In the genomic region with DNA sequence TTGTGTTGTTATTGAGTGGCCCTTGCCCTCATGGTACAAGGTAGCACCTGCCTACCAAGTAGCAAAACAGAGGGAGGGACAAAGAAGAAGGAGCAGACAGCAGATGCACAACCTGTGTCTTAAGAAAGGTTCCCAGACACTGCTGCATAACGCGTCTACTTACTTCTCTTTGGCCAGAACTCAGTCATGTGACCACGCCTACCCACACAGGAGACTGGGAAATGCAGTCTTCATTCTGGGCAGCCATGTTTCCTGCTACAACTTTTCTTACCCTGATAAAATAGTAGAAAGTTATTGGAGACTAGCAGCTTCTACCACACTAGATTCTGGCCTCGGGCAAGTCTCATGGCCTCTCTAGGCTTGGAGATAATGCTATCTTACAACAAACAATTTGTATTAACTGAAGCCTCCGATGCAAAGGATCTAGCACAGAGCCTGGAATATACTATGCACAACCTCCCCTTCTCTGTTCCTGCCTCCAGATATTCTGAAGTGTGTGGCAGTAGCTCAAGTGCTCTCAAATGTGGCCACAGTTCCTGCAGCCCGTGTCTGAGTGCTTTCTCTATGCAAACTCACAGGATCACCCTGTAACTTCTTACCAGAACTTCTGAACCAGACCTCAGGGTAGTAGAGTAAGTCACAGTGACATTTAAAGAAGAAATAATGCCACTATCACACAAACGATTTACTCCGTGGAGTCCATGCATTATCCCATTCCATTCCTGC, we compare ENCODE assay signal across 1 cellular context.
A peak's percentile ranks its signal among the peaks of the same experiment; 100 is the strongest.
TF ChIP-seq lines count a peak whose summit lies in the region.

No MANE protein-coding gene starts in this region.

TF ChIP-seq in GM12878, 131 proteins besides CTCF, POLR2A, EP300 and RAD21 (continued from another document and continues in another):
- no peak for TF ChIP-seq IRF4 (IDR thresholded peaks at IDR 0.05; ENCODE audit: low read depth, low read length)
- peak; percentile 65; the same call in 1 of the 2 replicates for TF ChIP-seq CREM (IDR thresholded peaks at IDR 0.05; ENCODE audit: low read depth)
- TF ChIP-seq, protein P1, sequence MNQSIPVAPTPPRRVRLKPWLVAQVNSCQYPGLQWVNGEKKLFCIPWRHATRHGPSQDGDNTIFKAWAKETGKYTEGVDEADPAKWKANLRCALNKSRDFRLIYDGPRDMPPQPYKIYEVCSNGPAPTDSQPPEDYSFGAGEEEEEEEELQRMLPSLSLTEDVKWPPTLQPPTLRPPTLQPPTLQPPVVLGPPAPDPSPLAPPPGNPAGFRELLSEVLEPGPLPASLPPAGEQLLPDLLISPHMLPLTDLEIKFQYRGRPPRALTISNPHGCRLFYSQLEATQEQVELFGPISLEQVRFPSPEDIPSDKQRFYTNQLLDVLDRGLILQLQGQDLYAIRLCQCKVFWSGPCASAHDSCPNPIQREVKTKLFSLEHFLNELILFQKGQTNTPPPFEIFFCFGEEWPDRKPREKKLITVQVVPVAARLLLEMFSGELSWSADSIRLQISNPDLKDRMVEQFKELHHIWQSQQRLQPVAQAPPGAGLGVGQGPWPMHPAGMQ (IDR thresholded peaks at IDR 0.05; ENCODE audit: borderline replicate concordance) = no peak
- TF ChIP-seq HCFC1 (IDR thresholded peaks at IDR 0.05; ENCODE audit: low read length) = peak; percentile 89
- no peak for TF ChIP-seq SPI1 (IDR thresholded peaks at IDR 0.05; ENCODE audit: borderline replicate concordance, insufficient read depth, low read depth, low read length)
- TF ChIP-seq YY1 (IDR thresholded peaks at IDR 0.05; ENCODE audit: low read depth, low read length) = peak; percentile 98
- TF ChIP-seq, protein P2, sequence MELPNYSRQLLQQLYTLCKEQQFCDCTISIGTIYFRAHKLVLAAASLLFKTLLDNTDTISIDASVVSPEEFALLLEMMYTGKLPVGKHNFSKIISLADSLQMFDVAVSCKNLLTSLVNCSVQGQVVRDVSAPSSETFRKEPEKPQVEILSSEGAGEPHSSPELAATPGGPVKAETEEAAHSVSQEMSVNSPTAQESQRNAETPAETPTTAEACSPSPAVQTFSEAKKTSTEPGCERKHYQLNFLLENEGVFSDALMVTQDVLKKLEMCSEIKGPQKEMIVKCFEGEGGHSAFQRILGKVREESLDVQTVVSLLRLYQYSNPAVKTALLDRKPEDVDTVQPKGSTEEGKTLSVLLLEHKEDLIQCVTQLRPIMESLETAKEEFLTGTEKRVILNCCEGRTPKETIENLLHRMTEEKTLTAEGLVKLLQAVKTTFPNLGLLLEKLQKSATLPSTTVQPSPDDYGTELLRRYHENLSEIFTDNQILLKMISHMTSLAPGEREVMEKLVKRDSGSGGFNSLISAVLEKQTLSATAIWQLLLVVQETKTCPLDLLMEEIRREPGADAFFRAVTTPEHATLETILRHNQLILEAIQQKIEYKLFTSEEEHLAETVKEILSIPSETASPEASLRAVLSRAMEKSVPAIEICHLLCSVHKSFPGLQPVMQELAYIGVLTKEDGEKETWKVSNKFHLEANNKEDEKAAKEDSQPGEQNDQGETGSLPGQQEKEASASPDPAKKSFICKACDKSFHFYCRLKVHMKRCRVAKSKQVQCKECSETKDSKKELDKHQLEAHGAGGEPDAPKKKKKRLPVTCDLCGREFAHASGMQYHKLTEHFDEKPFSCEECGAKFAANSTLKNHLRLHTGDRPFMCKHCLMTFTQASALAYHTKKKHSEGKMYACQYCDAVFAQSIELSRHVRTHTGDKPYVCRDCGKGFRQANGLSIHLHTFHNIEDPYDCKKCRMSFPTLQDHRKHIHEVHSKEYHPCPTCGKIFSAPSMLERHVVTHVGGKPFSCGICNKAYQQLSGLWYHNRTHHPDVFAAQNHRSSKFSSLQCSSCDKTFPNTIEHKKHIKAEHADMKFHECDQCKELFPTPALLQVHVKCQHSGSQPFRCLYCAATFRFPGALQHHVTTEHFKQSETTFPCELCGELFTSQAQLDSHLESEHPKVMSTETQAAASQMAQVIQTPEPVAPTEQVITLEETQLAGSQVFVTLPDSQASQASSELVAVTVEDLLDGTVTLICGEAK (IDR thresholded peaks at IDR 0.05; ENCODE audit: borderline replicate concordance) = no peak
- TF ChIP-seq GATAD2B (conservative IDR thresholded peaks at IDR 0.05; ENCODE audit: low read depth) = no peak
- no peak for TF ChIP-seq CEBPB (IDR thresholded peaks at IDR 0.05; ENCODE audit: borderline replicate concordance in 1 of 2, low read depth in 2 of 2, low read length in 2 of 2)
- TF ChIP-seq SP1 (IDR thresholded peaks at IDR 0.05; ENCODE audit: low read depth, low read length) = no peak
- TF ChIP-seq, protein P3, sequence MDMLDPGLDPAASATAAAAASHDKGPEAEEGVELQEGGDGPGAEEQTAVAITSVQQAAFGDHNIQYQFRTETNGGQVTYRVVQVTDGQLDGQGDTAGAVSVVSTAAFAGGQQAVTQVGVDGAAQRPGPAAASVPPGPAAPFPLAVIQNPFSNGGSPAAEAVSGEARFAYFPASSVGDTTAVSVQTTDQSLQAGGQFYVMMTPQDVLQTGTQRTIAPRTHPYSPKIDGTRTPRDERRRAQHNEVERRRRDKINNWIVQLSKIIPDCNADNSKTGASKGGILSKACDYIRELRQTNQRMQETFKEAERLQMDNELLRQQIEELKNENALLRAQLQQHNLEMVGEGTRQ (IDR thresholded peaks at IDR 0.05; ENCODE audit: borderline replicate concordance, low read depth, low read length) = peak; percentile 88
- no peak for TF ChIP-seq LARP7 (IDR thresholded peaks at IDR 0.05)
- TF ChIP-seq, protein P4, sequence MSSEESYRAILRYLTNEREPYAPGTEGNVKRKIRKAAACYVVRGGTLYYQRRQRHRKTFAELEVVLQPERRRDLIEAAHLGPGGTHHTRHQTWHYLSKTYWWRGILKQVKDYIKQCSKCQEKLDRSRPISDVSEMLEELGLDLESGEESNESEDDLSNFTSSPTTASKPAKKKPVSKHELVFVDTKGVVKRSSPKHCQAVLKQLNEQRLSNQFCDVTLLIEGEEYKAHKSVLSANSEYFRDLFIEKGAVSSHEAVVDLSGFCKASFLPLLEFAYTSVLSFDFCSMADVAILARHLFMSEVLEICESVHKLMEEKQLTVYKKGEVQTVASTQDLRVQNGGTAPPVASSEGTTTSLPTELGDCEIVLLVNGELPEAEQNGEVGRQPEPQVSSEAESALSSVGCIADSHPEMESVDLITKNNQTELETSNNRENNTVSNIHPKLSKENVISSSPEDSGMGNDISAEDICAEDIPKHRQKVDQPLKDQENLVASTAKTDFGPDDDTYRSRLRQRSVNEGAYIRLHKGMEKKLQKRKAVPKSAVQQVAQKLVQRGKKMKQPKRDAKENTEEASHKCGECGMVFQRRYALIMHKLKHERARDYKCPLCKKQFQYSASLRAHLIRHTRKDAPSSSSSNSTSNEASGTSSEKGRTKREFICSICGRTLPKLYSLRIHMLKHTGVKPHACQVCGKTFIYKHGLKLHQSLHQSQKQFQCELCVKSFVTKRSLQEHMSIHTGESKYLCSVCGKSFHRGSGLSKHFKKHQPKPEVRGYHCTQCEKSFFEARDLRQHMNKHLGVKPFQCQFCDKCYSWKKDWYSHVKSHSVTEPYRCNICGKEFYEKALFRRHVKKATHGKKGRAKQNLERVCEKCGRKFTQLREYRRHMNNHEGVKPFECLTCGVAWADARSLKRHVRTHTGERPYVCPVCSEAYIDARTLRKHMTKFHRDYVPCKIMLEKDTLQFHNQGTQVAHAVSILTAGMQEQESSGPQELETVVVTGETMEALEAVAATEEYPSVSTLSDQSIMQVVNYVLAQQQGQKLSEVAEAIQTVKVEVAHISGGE (CRISPR knock-in tag; IDR thresholded peaks at IDR 0.05) = no peak
- TF ChIP-seq RAD51 (IDR thresholded peaks at IDR 0.05) = peak; percentile 96
- TF ChIP-seq, protein P5, sequence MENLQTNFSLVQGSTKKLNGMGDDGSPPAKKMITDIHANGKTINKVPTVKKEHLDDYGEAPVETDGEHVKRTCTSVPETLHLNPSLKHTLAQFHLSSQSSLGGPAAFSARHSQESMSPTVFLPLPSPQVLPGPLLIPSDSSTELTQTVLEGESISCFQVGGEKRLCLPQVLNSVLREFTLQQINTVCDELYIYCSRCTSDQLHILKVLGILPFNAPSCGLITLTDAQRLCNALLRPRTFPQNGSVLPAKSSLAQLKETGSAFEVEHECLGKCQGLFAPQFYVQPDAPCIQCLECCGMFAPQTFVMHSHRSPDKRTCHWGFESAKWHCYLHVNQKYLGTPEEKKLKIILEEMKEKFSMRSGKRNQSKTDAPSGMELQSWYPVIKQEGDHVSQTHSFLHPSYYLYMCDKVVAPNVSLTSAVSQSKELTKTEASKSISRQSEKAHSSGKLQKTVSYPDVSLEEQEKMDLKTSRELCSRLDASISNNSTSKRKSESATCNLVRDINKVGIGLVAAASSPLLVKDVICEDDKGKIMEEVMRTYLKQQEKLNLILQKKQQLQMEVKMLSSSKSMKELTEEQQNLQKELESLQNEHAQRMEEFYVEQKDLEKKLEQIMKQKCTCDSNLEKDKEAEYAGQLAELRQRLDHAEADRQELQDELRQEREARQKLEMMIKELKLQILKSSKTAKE (IDR thresholded peaks at IDR 0.05; ENCODE audit: low read depth, poor library complexity, severe bottlenecking) = no peak
- TF ChIP-seq, protein P6, sequence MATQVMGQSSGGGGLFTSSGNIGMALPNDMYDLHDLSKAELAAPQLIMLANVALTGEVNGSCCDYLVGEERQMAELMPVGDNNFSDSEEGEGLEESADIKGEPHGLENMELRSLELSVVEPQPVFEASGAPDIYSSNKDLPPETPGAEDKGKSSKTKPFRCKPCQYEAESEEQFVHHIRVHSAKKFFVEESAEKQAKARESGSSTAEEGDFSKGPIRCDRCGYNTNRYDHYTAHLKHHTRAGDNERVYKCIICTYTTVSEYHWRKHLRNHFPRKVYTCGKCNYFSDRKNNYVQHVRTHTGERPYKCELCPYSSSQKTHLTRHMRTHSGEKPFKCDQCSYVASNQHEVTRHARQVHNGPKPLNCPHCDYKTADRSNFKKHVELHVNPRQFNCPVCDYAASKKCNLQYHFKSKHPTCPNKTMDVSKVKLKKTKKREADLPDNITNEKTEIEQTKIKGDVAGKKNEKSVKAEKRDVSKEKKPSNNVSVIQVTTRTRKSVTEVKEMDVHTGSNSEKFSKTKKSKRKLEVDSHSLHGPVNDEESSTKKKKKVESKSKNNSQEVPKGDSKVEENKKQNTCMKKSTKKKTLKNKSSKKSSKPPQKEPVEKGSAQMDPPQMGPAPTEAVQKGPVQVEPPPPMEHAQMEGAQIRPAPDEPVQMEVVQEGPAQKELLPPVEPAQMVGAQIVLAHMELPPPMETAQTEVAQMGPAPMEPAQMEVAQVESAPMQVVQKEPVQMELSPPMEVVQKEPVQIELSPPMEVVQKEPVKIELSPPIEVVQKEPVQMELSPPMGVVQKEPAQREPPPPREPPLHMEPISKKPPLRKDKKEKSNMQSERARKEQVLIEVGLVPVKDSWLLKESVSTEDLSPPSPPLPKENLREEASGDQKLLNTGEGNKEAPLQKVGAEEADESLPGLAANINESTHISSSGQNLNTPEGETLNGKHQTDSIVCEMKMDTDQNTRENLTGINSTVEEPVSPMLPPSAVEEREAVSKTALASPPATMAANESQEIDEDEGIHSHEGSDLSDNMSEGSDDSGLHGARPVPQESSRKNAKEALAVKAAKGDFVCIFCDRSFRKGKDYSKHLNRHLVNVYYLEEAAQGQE (IDR thresholded peaks at IDR 0.05; ENCODE audit: low read depth, low read length) = no peak
- no peak for TF ChIP-seq ZNF622 (IDR thresholded peaks at IDR 0.05)
- no peak for TF ChIP-seq ZNF274 (IDR thresholded peaks at IDR 0.05; ENCODE audit: insufficient read depth, insufficient read length)
- no peak for TF ChIP-seq SUZ12 (IDR thresholded peaks at IDR 0.05; ENCODE audit: unreplicated experiment)
- TF ChIP-seq, protein P7, sequence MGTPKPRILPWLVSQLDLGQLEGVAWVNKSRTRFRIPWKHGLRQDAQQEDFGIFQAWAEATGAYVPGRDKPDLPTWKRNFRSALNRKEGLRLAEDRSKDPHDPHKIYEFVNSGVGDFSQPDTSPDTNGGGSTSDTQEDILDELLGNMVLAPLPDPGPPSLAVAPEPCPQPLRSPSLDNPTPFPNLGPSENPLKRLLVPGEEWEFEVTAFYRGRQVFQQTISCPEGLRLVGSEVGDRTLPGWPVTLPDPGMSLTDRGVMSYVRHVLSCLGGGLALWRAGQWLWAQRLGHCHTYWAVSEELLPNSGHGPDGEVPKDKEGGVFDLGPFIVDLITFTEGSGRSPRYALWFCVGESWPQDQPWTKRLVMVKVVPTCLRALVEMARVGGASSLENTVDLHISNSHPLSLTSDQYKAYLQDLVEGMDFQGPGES (IDR thresholded peaks at IDR 0.05) = no peak
- TF ChIP-seq, protein P8, sequence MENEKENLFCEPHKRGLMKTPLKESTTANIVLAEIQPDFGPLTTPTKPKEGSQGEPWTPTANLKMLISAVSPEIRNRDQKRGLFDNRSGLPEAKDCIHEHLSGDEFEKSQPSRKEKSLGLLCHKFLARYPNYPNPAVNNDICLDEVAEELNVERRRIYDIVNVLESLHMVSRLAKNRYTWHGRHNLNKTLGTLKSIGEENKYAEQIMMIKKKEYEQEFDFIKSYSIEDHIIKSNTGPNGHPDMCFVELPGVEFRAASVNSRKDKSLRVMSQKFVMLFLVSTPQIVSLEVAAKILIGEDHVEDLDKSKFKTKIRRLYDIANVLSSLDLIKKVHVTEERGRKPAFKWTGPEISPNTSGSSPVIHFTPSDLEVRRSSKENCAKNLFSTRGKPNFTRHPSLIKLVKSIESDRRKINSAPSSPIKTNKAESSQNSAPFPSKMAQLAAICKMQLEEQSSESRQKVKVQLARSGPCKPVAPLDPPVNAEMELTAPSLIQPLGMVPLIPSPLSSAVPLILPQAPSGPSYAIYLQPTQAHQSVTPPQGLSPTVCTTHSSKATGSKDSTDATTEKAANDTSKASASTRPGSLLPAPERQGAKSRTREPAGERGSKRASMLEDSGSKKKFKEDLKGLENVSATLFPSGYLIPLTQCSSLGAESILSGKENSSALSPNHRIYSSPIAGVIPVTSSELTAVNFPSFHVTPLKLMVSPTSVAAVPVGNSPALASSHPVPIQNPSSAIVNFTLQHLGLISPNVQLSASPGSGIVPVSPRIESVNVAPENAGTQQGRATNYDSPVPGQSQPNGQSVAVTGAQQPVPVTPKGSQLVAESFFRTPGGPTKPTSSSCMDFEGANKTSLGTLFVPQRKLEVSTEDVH (IDR thresholded peaks at IDR 0.05; ENCODE audit: low read depth, partially characterized antibody) = no peak
- TF ChIP-seq MXI1 (IDR thresholded peaks at IDR 0.05; ENCODE audit: low read depth, low read length) = no peak
- TF ChIP-seq FOXM1 (IDR thresholded peaks at IDR 0.05; ENCODE audit: low read depth, low read length) = no peak
- no peak for TF ChIP-seq FOXK2 (IDR thresholded peaks at IDR 0.05)
- TF ChIP-seq KLF5 (IDR thresholded peaks at IDR 0.05; ENCODE audit: partially characterized antibody) = no peak
- no peak for TF ChIP-seq NFYA (IDR thresholded peaks at IDR 0.05; ENCODE audit: borderline replicate concordance, low read depth, low read length)
- peak; percentile 88 for TF ChIP-seq SIX5 (IDR thresholded peaks at IDR 0.05; ENCODE audit: low read depth, low read length, severe bottlenecking)
- TF ChIP-seq, protein P9, sequence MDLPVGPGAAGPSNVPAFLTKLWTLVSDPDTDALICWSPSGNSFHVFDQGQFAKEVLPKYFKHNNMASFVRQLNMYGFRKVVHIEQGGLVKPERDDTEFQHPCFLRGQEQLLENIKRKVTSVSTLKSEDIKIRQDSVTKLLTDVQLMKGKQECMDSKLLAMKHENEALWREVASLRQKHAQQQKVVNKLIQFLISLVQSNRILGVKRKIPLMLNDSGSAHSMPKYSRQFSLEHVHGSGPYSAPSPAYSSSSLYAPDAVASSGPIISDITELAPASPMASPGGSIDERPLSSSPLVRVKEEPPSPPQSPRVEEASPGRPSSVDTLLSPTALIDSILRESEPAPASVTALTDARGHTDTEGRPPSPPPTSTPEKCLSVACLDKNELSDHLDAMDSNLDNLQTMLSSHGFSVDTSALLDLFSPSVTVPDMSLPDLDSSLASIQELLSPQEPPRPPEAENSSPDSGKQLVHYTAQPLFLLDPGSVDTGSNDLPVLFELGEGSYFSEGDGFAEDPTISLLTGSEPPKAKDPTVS (IDR thresholded peaks at IDR 0.05; ENCODE audit: low read depth, low read length) = no peak
- TF ChIP-seq FOS (IDR thresholded peaks at IDR 0.05; ENCODE audit: borderline replicate concordance, extremely low read depth, insufficient read length) = no peak
- no peak for TF ChIP-seq TARDBP (IDR thresholded peaks at IDR 0.05; ENCODE audit: borderline replicate concordance)
- TF ChIP-seq SRF (IDR thresholded peaks at IDR 0.05; ENCODE audit: low read depth in 2 of 2, low read length in 2 of 2) = no peak
- TF ChIP-seq MYC (IDR thresholded peaks at IDR 0.05; ENCODE audit: insufficient read depth, insufficient read length, insufficient replicate concordance, low read length, severe bottlenecking) = no peak
